19 cellular contexts compared by ENCODE assay signal in the genomic region with DNA sequence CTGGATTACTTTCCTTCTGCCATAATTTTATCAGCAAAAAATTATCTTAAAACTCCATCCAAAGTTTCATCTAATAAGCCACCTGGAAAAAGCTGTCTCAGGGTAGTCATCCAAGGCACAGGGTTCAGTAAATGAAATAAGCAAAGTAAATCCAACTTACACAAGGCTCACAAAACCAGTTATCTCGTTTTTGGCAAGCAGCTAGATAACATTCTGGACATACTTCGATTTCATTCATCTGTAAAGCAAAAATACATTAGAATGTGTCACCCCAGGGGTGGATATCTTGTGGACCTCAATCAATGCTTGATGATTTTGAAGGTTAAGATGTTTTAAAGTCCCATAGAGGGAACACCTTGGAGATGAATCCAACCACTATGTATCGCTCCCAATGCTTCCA.
"Had no signal": no experiment of that assay in that cellular context is flagged by ENCODE, and none has a peak within 500 bp of the region (broad histone marks: within the 10 kb centered on the region; RNA-seq: fewer than 3 reads in every experiment).

No MANE protein-coding gene starts in this region.

- H3K4me1 Mint-ChIP-seq: activated naive CD4-positive, alpha-beta T cell treated with anti-CD3 and anti-CD28 coated beads, Interleukin-2, amount 10 ng/mL, durations not matched to agents 7 days and 5 days had no signal

- DNase-seq: activated CD4-positive, alpha-beta T cell treated with anti-CD3 and anti-CD28 coated beads, Interleukin-2, amount 50 U/mL, for 48 hours; activated naive CD4-positive, alpha-beta T cell treated with anti-CD3 and anti-CD28 coated beads, Interleukin-2, amount 10 ng/mL, durations not matched to agents 7 days and 5 days; amygdala; foreskin keratinocyte; heart left ventricle; left ventricle myocardium inferior; nephron progenitor cell; stimulated activated CD4-positive, alpha-beta T cell treated with anti-CD3 and anti-CD28 coated beads, Interleukin-2, amount 100 ng/mL, for 24 hours; stimulated activated naive CD8-positive, alpha-beta T cell treated with anti-CD3 and anti-CD28 coated beads, Interleukin-15, Interleukin-2, amounts not matched to agents 100 U/mL and 50 U/mL, for 24 hours; upper lobe of right lung had no signal

- H3K27me3 ChIP-seq: breast epithelium, foreskin keratinocyte, heart left ventricle, sigmoid colon, suprapubic skin, upper lobe of right lung had no signal

- H3K27ac Mint-ChIP-seq: activated naive CD4-positive, alpha-beta T cell treated with anti-CD3 and anti-CD28 coated beads, Interleukin-2, amount 10 ng/mL, durations not matched to agents 7 days and 5 days; nephron progenitor cell had no signal

- H3K36me3 ChIP-seq: breast epithelium had no signal

- FAIRE-seq: endothelial cell of umbilical vein, islet of Langerhans had no signal

- H3K4me1 ChIP-seq: breast epithelium, left ventricle myocardium inferior, suprapubic skin, upper lobe of right lung had no signal

- H3K9me3 Mint-ChIP-seq: activated naive CD4-positive, alpha-beta T cell treated with anti-CD3 and anti-CD28 coated beads, Interleukin-2, amount 10 ng/mL, durations not matched to agents 7 days and 5 days; activated T-helper 17 cell treated with anti-CD3 and anti-CD28 coated beads, Interleukin-2, amount 50 U/mL, for 72 hours; memory B cell; nephron progenitor cell had no signal

- H3K27me3 Mint-ChIP-seq: activated naive CD4-positive, alpha-beta T cell treated with anti-CD3 and anti-CD28 coated beads, Interleukin-2, amount 10 ng/mL, durations not matched to agents 7 days and 5 days; activated T-helper 17 cell treated with anti-CD3 and anti-CD28 coated beads, Interleukin-2, amount 50 U/mL, for 72 hours; memory B cell had no signal

- H3K4me3 ChIP-seq: breast epithelium, heart left ventricle, left ventricle myocardium inferior, sigmoid colon, SK-N-MC, suprapubic skin, upper lobe of right lung had no signal

- H3K9me3 ChIP-seq: breast epithelium, heart left ventricle, left ventricle myocardium inferior, sigmoid colon, suprapubic skin, upper lobe of right lung had no signal

- H3K4me3 Mint-ChIP-seq: activated naive CD4-positive, alpha-beta T cell treated with anti-CD3 and anti-CD28 coated beads, Interleukin-2, amount 10 ng/mL, durations not matched to agents 7 days and 5 days; activated T-helper 17 cell treated with anti-CD3 and anti-CD28 coated beads, Interleukin-2, amount 50 U/mL, for 72 hours; memory B cell; nephron progenitor cell had no signal

- H3K27ac ChIP-seq: breast epithelium, foreskin keratinocyte, heart left ventricle, left ventricle myocardium inferior, sigmoid colon, SK-N-MC, suprapubic skin, upper lobe of right lung had no signal

- ATAC-seq: activated CD4-positive, CD25-positive, alpha-beta regulatory T cell treated with anti-CD3 and anti-CD28 coated beads, Interleukin-2, amount 50 U/mL, for 24 hours; activated T-helper 17 cell treated with anti-CD3 and anti-CD28 coated beads, Interleukin-2, amount 50 U/mL, for 72 hours; foreskin keratinocyte; heart left ventricle; stimulated activated naive CD8-positive, alpha-beta T cell treated with anti-CD3 and anti-CD28 coated beads, Interleukin-15, Interleukin-2, amounts not matched to agents 100 U/mL and 50 U/mL, for 24 hours; upper lobe of right lung had no signal
